ENCODE assay signal across 21 cellular contexts in the genomic region with DNA sequence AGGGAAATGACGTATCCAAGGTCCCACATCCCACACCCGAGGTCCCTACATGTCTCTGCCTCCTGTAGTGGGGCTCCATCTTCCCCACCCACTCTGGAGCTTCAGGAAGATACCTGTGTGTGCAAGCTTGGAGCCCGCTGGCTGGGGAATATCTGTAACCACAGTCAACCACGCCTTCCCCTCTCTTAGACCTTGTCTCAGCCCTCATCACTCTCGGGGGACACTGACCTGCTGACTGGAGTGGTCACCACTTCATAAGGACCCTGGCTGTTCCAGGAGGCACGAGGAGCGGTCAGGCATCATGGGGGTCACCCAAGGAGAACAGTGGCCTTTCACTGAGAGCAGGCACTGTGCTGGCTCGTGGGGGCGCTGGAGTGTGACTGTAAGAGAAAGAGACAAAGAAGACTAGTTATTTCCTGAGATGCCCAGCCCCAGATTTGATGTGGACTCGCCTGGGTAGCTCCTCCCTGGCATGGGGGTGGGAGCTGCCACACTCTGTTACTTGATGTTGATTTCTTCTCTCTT. TPM values are rescaled to one million over a fixed set of nuclear protein-coding genes. Genes with fewer than 3 reads are reported as not detected.
"Had no signal": no experiment of that assay in that cellular context is flagged by ENCODE, and none has a peak within 500 bp of the region (broad histone marks: within the 10 kb centered on the region; RNA-seq: fewer than 3 reads in every experiment).

No MANE protein-coding gene starts in this region.

- H3K9me3 ChIP-seq: pancreas, thoracic aorta had no signal

- DNase-seq: activated B cell treated with CpG ODN at 0.5 μM for 24 hours; activated CD4-positive, alpha-beta T cell treated with anti-CD3 and anti-CD28 coated beads, Interleukin-2, amount 10 ng/mL, durations not matched to agents 24 days and 14 days; activated naive CD4-positive, alpha-beta T cell treated with anti-CD3 and anti-CD28 coated beads for 36 hours; activated T-cell treated with anti-CD3 and anti-CD28 coated beads for 4 hours; central memory CD4-positive, alpha-beta T cell; effector memory CD4-positive, alpha-beta T cell; erythroblast; hippocampal formation; immature natural killer cell; pancreas; retina; stimulated activated CD4-positive, alpha-beta T cell treated with anti-CD3 and anti-CD28 coated beads, Interleukin-15, amount 100 ng/mL, for 24 hours; stimulated activated CD4-positive, alpha-beta T cell treated with anti-CD3 and anti-CD28 coated beads, Interleukin-4, amount 100 ng/mL, for 4 hours; stimulated activated naive CD8-positive, alpha-beta T cell treated with anti-CD3 and anti-CD28 coated beads, Interleukin-15, amount 100 ng/mL, for 72 hours had no signal

- H3K9me3 Mint-ChIP-seq: activated B cell treated with CpG ODN at 0.5 μM for 24 hours; activated CD4-positive, alpha-beta T cell treated with anti-CD3 and anti-CD28 coated beads, Interleukin-2, amount 10 ng/mL, durations not matched to agents 24 days and 14 days; activated naive CD4-positive, alpha-beta T cell treated with anti-CD3 and anti-CD28 coated beads for 36 hours; activated T-helper 17 cell treated with anti-CD3 and anti-CD28 coated beads, Interleukin-2, amount 50 U/mL, for 72 hours; immature natural killer cell; memory B cell; stimulated activated naive CD8-positive, alpha-beta T cell treated with anti-CD3 and anti-CD28 coated beads, Interleukin-15, amount 100 ng/mL, for 72 hours; T-helper 1 cell treated with Interleukin-12 subunit alpha and Interleukin-12 subunit beta and Interleukin-4 antibody, amounts not matched to agents 30 μg/mL and 1 μg/mL, for 36 hours had no signal

- H3K27ac ChIP-seq: pancreas, thoracic aorta had no signal

- H3K4me3 Mint-ChIP-seq: activated B cell treated with CpG ODN at 0.5 μM for 24 hours; activated CD4-positive, alpha-beta T cell treated with anti-CD3 and anti-CD28 coated beads, Interleukin-2, amount 10 ng/mL, durations not matched to agents 24 days and 14 days; activated naive CD4-positive, alpha-beta T cell treated with anti-CD3 and anti-CD28 coated beads for 36 hours; activated T-helper 17 cell treated with anti-CD3 and anti-CD28 coated beads, Interleukin-2, amount 50 U/mL, for 72 hours; immature natural killer cell; memory B cell; stimulated activated naive CD8-positive, alpha-beta T cell treated with anti-CD3 and anti-CD28 coated beads, Interleukin-15, amount 100 ng/mL, for 72 hours; T-helper 1 cell treated with Interleukin-12 subunit alpha and Interleukin-12 subunit beta and Interleukin-4 antibody, amounts not matched to agents 30 μg/mL and 1 μg/mL, for 36 hours had no signal

- H3K27me3 ChIP-seq: pancreas had no signal

- H3K27ac Mint-ChIP-seq: activated B cell treated with CpG ODN at 0.5 μM for 24 hours; activated CD4-positive, alpha-beta T cell treated with anti-CD3 and anti-CD28 coated beads, Interleukin-2, amount 10 ng/mL, durations not matched to agents 24 days and 14 days; activated naive CD4-positive, alpha-beta T cell treated with anti-CD3 and anti-CD28 coated beads for 36 hours; activated T-helper 17 cell treated with anti-CD3 and anti-CD28 coated beads, Interleukin-2, amount 50 U/mL, for 72 hours; immature natural killer cell; memory B cell; stimulated activated naive CD8-positive, alpha-beta T cell treated with anti-CD3 and anti-CD28 coated beads, Interleukin-15, amount 100 ng/mL, for 72 hours; T-helper 1 cell treated with Interleukin-12 subunit alpha and Interleukin-12 subunit beta and Interleukin-4 antibody, amounts not matched to agents 30 μg/mL and 1 μg/mL, for 36 hours had no signal

- H3K36me3 ChIP-seq: pancreas, thoracic aorta had no signal

- ATAC-seq: activated T-helper 17 cell treated with anti-CD3 and anti-CD28 coated beads, Interleukin-2, amount 50 U/mL, for 72 hours; pancreas; stimulated activated naive CD8-positive, alpha-beta T cell treated with anti-CD3 and anti-CD28 coated beads, Interleukin-15, amount 100 ng/mL, for 72 hours had no signal

- H3K36me3 Mint-ChIP-seq: immature natural killer cell, memory B cell had no signal

- H3K4me3 ChIP-seq: pancreas, thoracic aorta had no signal

- H3K4me1 Mint-ChIP-seq: activated B cell treated with CpG ODN at 0.5 μM for 24 hours; activated CD4-positive, alpha-beta T cell treated with anti-CD3 and anti-CD28 coated beads, Interleukin-2, amount 10 ng/mL, durations not matched to agents 24 days and 14 days; activated T-helper 17 cell treated with anti-CD3 and anti-CD28 coated beads, Interleukin-2, amount 50 U/mL, for 72 hours; immature natural killer cell; memory B cell; stimulated activated naive CD8-positive, alpha-beta T cell treated with anti-CD3 and anti-CD28 coated beads, Interleukin-15, amount 100 ng/mL, for 72 hours had no signal

RNA-seq across cellular contexts. Expression of gene CTXND1, which starts 48.6 kb away (rescaled TPM):
- total RNA-seq: activated B cell treated with CpG ODN at 0.5 μM for 24 hours; activated CD4-positive, alpha-beta T cell treated with anti-CD3 and anti-CD28 coated beads, Interleukin-2, amount 10 ng/mL, durations not matched to agents 24 days and 14 days; activated CD8-positive, alpha-beta memory T cell treated with anti-CD3 and anti-CD28 coated beads for 36 hours; activated naive CD4-positive, alpha-beta T cell treated with anti-CD3 and anti-CD28 coated beads for 36 hours; activated T-helper 17 cell treated with anti-CD3 and anti-CD28 coated beads, Interleukin-2, amount 50 U/mL, for 72 hours; glomerular endothelial cell had no signal
- polyA plus RNA-seq: immature natural killer cell, neural cell had no signal
